ENCODE assay signal across 8 cellular contexts in genomic region chr18:78986018-78986481, GRCh38. TPM values are rescaled to one million over a fixed set of nuclear protein-coding genes. Genes with fewer than 3 reads are reported as not detected.
DNase-seq lines count a peak whose midpoint lies in the region; ATAC-seq, FAIRE-seq and TF ChIP-seq lines count a peak whose summit lies in the region.

No MANE protein-coding gene starts in this region.

- TF ChIP-seq CTCF in K562 (IDR thresholded peaks at IDR 0.05 in 2 of 3, conservative IDR thresholded peaks at IDR 0.05 in 1 of 3; ENCODE audit: insufficient read depth in 2 of 3, low read depth in 1 of 3, low read length in 3 of 3) = peak; percentile 51 to 65 (median 53)

- peak; percentile 77 for ATAC-seq in K562
- no peak for ATAC-seq in HG02938 (IDR thresholded peaks at IDR 0.05; ENCODE audit: unreplicated experiment)
- no peak for ATAC-seq in GM18861 (IDR thresholded peaks at IDR 0.05; ENCODE audit: unreplicated experiment)
- no peak for ATAC-seq in GM19395 (IDR thresholded peaks at IDR 0.05; ENCODE audit: unreplicated experiment)

- WGBS in K562 (ENCODE audit: insufficient coverage, low coverage, missing lambda C conversion rate) = 2% methylated on average over 20 of the region's 20 CpGs

- H2AFZ ChIP-seq in K562 (ENCODE audit: low read depth, low read length) = no peak overlapping the region

- no peak for TF ChIP-seq EP300 in K562 (IDR thresholded peaks at IDR 0.05; ENCODE audit: low read length)

- H3K79me2 ChIP-seq in K562 (ENCODE audit: control insufficient read depth, insufficient read depth, low read length) = no peaks in the 10 kb centered on the region

- no peak overlapping the region for H3K4me3 ChIP-seq in K562

- H3K9ac ChIP-seq in K562 (ENCODE audit: insufficient read depth in 1 of 2, low read depth in 2 of 2, low read length in 2 of 2) = no peak overlapping the region

- H3K27ac ChIP-seq in K562 (ENCODE audit: extremely low read depth, low read depth, low read length) = no peak overlapping the region

- in situ Hi-C loops in K562 (cut with MboI) = no loop called here

- BruUV-seq in K562 (replicated peaks; lab: Mats Ljungman, UMichigan) = no TSS peak

- no peaks in the 10 kb centered on the region for H3K9me1 ChIP-seq in K562 (ENCODE audit: control insufficient read depth, insufficient read depth, low read length)

- POLR2A ChIA-PET in K562 (lab: Yijun Ruan, JAX) = no interaction called here

- TF ChIP-seq POLR2A in K562 (conservative IDR thresholded peaks at IDR 0.05) = no peak

- CTCF ChIA-PET in K562 (lab: Yijun Ruan, JAX; ENCODE audit: low intra/inter-chr PET ratio) = no interaction called here

- H3K27me3 ChIP-seq in K562 (ENCODE audit: control insufficient read depth in 2 of 2, insufficient read depth in 2 of 2, low read length in 2 of 2) = peaks cover 6 to 11% of the 10 kb centered on the region in 2 experiments; a peak in 4 of 5 replicates

- no peaks in the 10 kb centered on the region; a peak in 1 of 5 replicates for H3K4me1 ChIP-seq in K562 (replicated peaks in 1 of 2; ENCODE audit: control insufficient read depth in 2 of 2, insufficient read depth in 2 of 2, low read length in 2 of 2)

- peak; percentile 16 for DNase-seq in ELR (ENCODE audit: low read depth)
- DNase-seq in NCI-H1048 (lab: John Stamatoyannopoulos, UW) = peak; percentile 13
- peak in 3 of 4 experiments; percentile 9 to 26 (median 14) for DNase-seq in K562 (ENCODE audit: extremely low read depth in 1 of 4, low spot score in 3 of 4)
- DNase-seq in lung microvascular endothelial cell (ENCODE audit: low read depth in 2 of 2) = peak; percentile 23 to 48
- no peak for DNase-seq in activated naive CD4-positive, alpha-beta T cell treated with anti-CD3 and anti-CD28 coated beads, Interleukin-2, amount 50 U/mL, for 16 hours

- peak in 1 of 2 experiments; percentile 59; a peak in 3 of 4 replicates for TF ChIP-seq RAD21 in K562 (CRISPR knock-in tag; conservative IDR thresholded peaks at IDR 0.05 in 1 of 2, IDR thresholded peaks at IDR 0.05 in 1 of 2)

- H3K36me3 ChIP-seq in K562 (ENCODE audit: control insufficient read depth, insufficient read depth, low read length) = no peaks in the 10 kb centered on the region

- FAIRE-seq in K562 (lab: Jason Lieb, UNC) = no peak

- H3K4me2 ChIP-seq in K562 (ENCODE audit: insufficient read depth, low read length) = no peak overlapping the region

- no peaks in the 10 kb centered on the region for H4K20me1 ChIP-seq in K562 (replicated peaks; ENCODE audit: control insufficient read depth, insufficient read depth, low read length)

- H3K9me3 ChIP-seq in K562 (replicated peaks; ENCODE audit: control insufficient read depth, insufficient read depth, low read depth, low read length) = no peaks in the 10 kb centered on the region

- intact Hi-C loops in K562 (cut with micrococcal nuclease) = loop anchor here (5.0 kb wide), 1 partner anchor 1219 kb away; no protein-coding TSS in a partner anchor

TF ChIP-seq in K562, 482 proteins besides CTCF, POLR2A, EP300 and RAD21:
- TF ChIP-seq, protein P1, sequence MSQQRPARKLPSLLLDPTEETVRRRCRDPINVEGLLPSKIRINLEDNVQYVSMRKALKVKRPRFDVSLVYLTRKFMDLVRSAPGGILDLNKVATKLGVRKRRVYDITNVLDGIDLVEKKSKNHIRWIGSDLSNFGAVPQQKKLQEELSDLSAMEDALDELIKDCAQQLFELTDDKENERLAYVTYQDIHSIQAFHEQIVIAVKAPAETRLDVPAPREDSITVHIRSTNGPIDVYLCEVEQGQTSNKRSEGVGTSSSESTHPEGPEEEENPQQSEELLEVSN (IDR thresholded peaks at IDR 0.05; ENCODE audit: borderline replicate concordance in 1 of 2, extremely low read depth in 1 of 2, insufficient read depth in 1 of 2, insufficient read length in 1 of 2, low read depth in 1 of 2, low read length in 1 of 2, poor library complexity in 1 of 2, severe bottlenecking in 1 of 2) = peak in 1 of 2 experiments; percentile 28
- peak; percentile 28; the same call in 1 of the 2 replicates for TF ChIP-seq CEBPB (tag; IDR thresholded peaks at IDR 0.05)
- no peak for TF ChIP-seq GATAD2A (IDR thresholded peaks at IDR 0.05)
- peak; percentile 38; the same call in 1 of the 2 replicates for TF ChIP-seq L3MBTL2 (IDR thresholded peaks at IDR 0.05)

RNA-seq across cellular contexts. Expression of gene SALL3, which starts 6.4 kb away (rescaled TPM):
- not detected in 2 replicates for total RNA-seq in K562 (2011; cell fraction: chromatin; rRNA removed; ENCODE audit: low replicate concordance)
- total RNA-seq in K562 (2011; cell fraction: nucleolus; rRNA removed) = not detected in 2 replicates
- not detected in 2 replicates for total RNA-seq in K562 (2011; cell fraction: nucleoplasm; rRNA removed)
- total RNA-seq in K562 (2014; rRNA removed) (not detected in 2 replicates), K562 (2014; rRNA removed; fragmentation: Illumina TruSeq; extraction: Trizol) (not detected in 2 replicates), K562 (2015; rRNA removed; fragmentation: Illumina TruSeq; extraction: Trizol) (not detected in 2 replicates), K562 (2021) (0.18 TPM in 1 of 2 replicates, not detected in the other), lung microvascular endothelial cell (not detected in 2 replicates)
- polyA plus RNA-seq in K562 (2011; rRNA removed) (not detected in 2 replicates), K562 (2014; fragmentation: Illumina TruSeq; extraction: Trizol) (not detected in 2 replicates), K562 (2014; fragmentation: Nextera tagmentation; extraction: Ambion mirVana) (not detected), K562 (2014; rRNA removed) (not detected in 2 replicates)
- not detected in 2 replicates for polyA plus RNA-seq in K562 (2011; cell fraction: cytosol; rRNA removed)
- polyA plus RNA-seq in K562 (2011; cell fraction: nucleus; rRNA removed) = not detected in 2 replicates
- not detected in 2 replicates for polyA plus RNA-seq in K562 (2012)
- not detected in 2 replicates for polyA minus RNA-seq in K562 (2011; rRNA and poly(A)+ RNA removed)
- polyA minus RNA-seq in K562 (2011; cell fraction: cytosol; rRNA and poly(A)+ RNA removed) = not detected in 2 replicates
- not detected in 2 replicates for polyA minus RNA-seq in K562 (2011; cell fraction: nucleus; rRNA and poly(A)+ RNA removed)
